19 cellular contexts compared by ENCODE assay signal in the genomic region with DNA sequence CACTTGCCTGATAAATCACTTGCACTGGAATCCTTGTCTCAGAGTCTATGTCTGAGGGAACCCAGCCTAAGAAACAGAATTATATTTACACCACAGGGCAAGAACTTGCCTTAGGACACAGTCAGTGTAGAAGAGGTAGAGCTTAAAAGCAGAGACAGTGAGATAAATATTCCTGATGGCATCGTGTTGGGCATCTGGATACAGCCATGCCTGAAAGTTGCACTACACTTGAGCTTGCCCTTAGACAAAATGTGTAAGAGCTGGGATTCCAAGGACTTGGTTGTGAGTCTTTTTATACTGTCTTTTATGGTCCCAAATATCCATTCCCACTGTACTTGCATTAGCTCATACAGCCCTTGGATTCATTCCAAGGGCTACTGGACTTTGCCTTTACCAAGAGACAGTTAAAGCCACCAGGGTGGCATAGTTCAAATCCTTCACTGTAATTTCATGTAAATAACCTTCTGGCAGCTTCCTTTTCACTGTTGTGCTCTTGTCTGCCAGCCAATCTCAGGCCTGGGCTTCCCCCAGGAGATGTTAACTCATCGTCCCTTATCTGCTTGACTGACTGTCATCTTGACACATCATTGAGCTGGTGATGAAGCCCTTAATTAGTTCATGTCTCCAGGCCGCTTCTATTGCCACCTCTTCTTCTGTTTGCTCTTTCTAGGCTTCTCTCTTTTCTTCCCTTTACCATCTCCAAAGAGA.
DNase-seq lines count a peak whose midpoint lies in the region; ATAC-seq and TF ChIP-seq lines count a peak whose summit lies in the region.
"Had no signal": no experiment of that assay in that cellular context is flagged by ENCODE, and none has a peak within 500 bp of the region (broad histone marks: within the 10 kb centered on the region; RNA-seq: fewer than 3 reads in every experiment).

No MANE protein-coding gene starts in this region.

- H3K27ac ChIP-seq in tibial nerve = no peak overlapping the region
- H3K27ac ChIP-seq: heart right ventricle, KMS-11, psoas muscle had no signal

- whole genome bisulfite sequencing in tibial nerve, 2 donors = 45 to 73% methylated on average over 3 of the region's 3 CpGs

- no peaks in the 10 kb centered on the region for H3K36me3 ChIP-seq in tibial nerve
- H3K36me3 ChIP-seq: heart right ventricle had no signal

- H3K4me1 Mint-ChIP-seq in mesothelial cell of epicardium = peaks cover 42% of the 10 kb centered on the region
- H3K4me1 Mint-ChIP-seq: naive B cell, T-cell, WTC11 had no signal

- no peak overlapping the region for H3K4me3 ChIP-seq in tibial nerve
- H3K4me3 ChIP-seq: heart right ventricle, psoas muscle had no signal

- TF ChIP-seq POLR2A in tibial nerve (IDR thresholded peaks at IDR 0.05) = no peak

- H3K4me3 Mint-ChIP-seq in mesothelial cell of epicardium = no peak overlapping the region
- H3K4me3 Mint-ChIP-seq: naive B cell, T-cell, WTC11 had no signal

- H3K27me3 ChIP-seq in tibial nerve = no peaks in the 10 kb centered on the region

- ATAC-seq in GM19328 (IDR thresholded peaks at IDR 0.05; ENCODE audit: unreplicated experiment) = no peak
- ATAC-seq: heart right ventricle, left cardiac atrium, psoas muscle, T-cell, WTC11 had no signal

- H3K9me3 Mint-ChIP-seq in mesothelial cell of epicardium = no peaks in the 10 kb centered on the region
- H3K9me3 Mint-ChIP-seq: WTC11 had no signal

- no peak for TF ChIP-seq EP300 in tibial nerve (IDR thresholded peaks at IDR 0.05)

- TF ChIP-seq CTCF in mesothelial cell of epicardium (IDR thresholded peaks at IDR 0.05; ENCODE audit: unreplicated experiment) = no peak
- no peak for TF ChIP-seq CTCF in tibial nerve (IDR thresholded peaks at IDR 0.05)

- H3K27ac Mint-ChIP-seq in mesothelial cell of epicardium = peak overlapping the region; percentile 55
- H3K27ac Mint-ChIP-seq: naive B cell, T-cell, WTC11 had no signal

- H3K4me1 ChIP-seq in tibial nerve = no peaks in the 10 kb centered on the region
- H3K4me1 ChIP-seq: heart right ventricle, psoas muscle had no signal

- no peaks in the 10 kb centered on the region for H3K36me3 Mint-ChIP-seq in mesothelial cell of epicardium
- H3K36me3 Mint-ChIP-seq: naive B cell, T-cell, WTC11 had no signal

- H3K9me3 ChIP-seq in tibial nerve = no peaks in the 10 kb centered on the region
- H3K9me3 ChIP-seq: heart right ventricle, psoas muscle had no signal

- H3K27me3 Mint-ChIP-seq in mesothelial cell of epicardium (ENCODE audit: low read depth) = no peaks in the 10 kb centered on the region
- H3K27me3 Mint-ChIP-seq: naive B cell, T-cell had no signal

- DNase-seq in EL (peak; percentile 26), NCI-H2196 (lab: John Stamatoyannopoulos, UW; ENCODE audit: unreplicated experiment) (peak; percentile 39), fibroblast of peridontal ligament (ENCODE audit: extremely low read depth) (peak; percentile 10), mesothelial cell of epicardium (ENCODE audit: low spot score in 2 of 2, unreplicated experiment in 2 of 2) (no peak), NCI-H2107 (lab: John Stamatoyannopoulos, UW) (no peak), H4 (ENCODE audit: low spot score) (no peak), tibial nerve (ENCODE audit: low spot score in 2 of 2) (no peak)
- DNase-seq: anterior cingulate cortex, heart right ventricle, left cardiac atrium, naive B cell, NCI-H1436 treated with DMSO at 0.1 percent for 48 hours, NCI-H524 treated with DMSO at 0.1 percent for 48 hours, psoas muscle, RPMI8226, T-cell had no signal

Comparison
In these comparisons a context has a peak if more than half of its experiments do, and no peak if none do; other contexts are left out.
1. DNase-seq: peak in EL (single experiment), NCI-H2196 (single experiment) and fibroblast of peridontal ligament (single experiment); none in mesothelial cell of epicardium (0 of 2), NCI-H2107 (single experiment), H4 (single experiment) and tibial nerve (0 of 2).